Comparison of ENCODE assay signal across 21 cellular contexts in the genomic region with DNA sequence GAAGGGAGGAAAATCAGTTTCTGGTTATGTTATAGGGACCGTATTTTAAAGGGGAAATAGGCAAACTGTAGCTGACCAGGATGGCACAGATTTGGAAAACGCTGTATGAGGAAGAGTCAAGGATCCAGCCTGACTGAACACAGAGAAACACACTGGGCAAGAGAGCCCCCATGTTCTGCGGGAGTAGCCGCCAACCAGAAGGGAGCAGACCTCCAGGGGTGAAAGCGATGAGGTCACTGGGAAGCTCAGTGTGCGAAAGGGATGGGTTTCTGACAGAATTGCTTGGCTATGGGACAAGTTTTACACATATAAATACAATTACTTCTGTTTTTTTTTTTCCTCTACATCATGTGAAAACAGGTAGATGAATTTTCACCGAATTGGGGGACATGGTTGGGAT.
"Had no signal": no experiment of that assay in that cellular context is flagged by ENCODE, and none has a peak within 500 bp of the region (broad histone marks: within the 10 kb centered on the region; RNA-seq: fewer than 3 reads in every experiment).

No MANE protein-coding gene starts in this region.

- H3K27ac Mint-ChIP-seq: naive thymus-derived CD8-positive, alpha-beta T cell; natural killer cell treated with Interleukin-12 subunit alpha and Interleukin-12 subunit beta and Interleukin-15 and Interleukin-18, amount 100 ng/mL, for 72 hours; stimulated activated effector memory CD8-positive, alpha-beta T cell treated with anti-CD3 and anti-CD28 coated beads, Interleukin-12 subunit alpha, Interleukin-12 subunit beta, amount 100 ng/mL, for 72 hours; stimulated activated naive B cell treated with anti-CD40 and anti-IgM and Interleukin-4, amounts not matched to agents 10 μg/mL and 1 μg/mL and 100 μg/mL, for 72 hours; stimulated activated naive CD8-positive, alpha-beta T cell treated with anti-CD3 and anti-CD28 coated beads, Interleukin-15, Interleukin-2, amounts not matched to agents 100 ng/mL and 50 ng/mL, for 24 hours had no signal

- DNase-seq: naive thymus-derived CD8-positive, alpha-beta T cell; nucleus accumbens; pancreas; psoas muscle; right cardiac atrium; right lobe of liver; sigmoid colon; small intestine; stimulated activated CD4-positive, alpha-beta T cell treated with anti-CD3 and anti-CD28 coated beads, Interleukin-15, amount 100 ng/mL, for 24 hours; stimulated activated CD4-positive, alpha-beta T cell treated with anti-CD3 and anti-CD28 coated beads, Interleukin-2, amount 100 ng/mL, for 24 hours; stimulated activated CD4-positive, alpha-beta T cell treated with anti-CD3 and anti-CD28 coated beads, Interleukin-2, amount 100 ng/mL, for 48 hours; stimulated activated CD4-positive, alpha-beta T cell treated with anti-CD3 and anti-CD28 coated beads, Interleukin-4, amount 100 ng/mL, for 24 hours; stimulated activated naive B cell treated with anti-CD40 and anti-IgM and Interleukin-4, amounts not matched to agents 10 μg/mL and 1 μg/mL and 100 μg/mL, for 72 hours; stimulated activated naive CD4-positive, alpha-beta T cell treated with Interleukin-2 at 50 U/mL for 16 hours; stomach; thyroid gland; trophoblast cell; upper lobe of left lung had no signal

- H3K4me1 Mint-ChIP-seq: stimulated activated effector memory CD8-positive, alpha-beta T cell treated with anti-CD3 and anti-CD28 coated beads, Interleukin-12 subunit alpha, Interleukin-12 subunit beta, amount 100 ng/mL, for 72 hours; stimulated activated naive B cell treated with anti-CD40 and anti-IgM and Interleukin-4, amounts not matched to agents 10 μg/mL and 1 μg/mL and 100 μg/mL, for 72 hours had no signal

- H3K9me3 Mint-ChIP-seq: natural killer cell treated with Interleukin-12 subunit alpha and Interleukin-12 subunit beta and Interleukin-15 and Interleukin-18, amount 100 ng/mL, for 72 hours; stimulated activated effector memory CD8-positive, alpha-beta T cell treated with anti-CD3 and anti-CD28 coated beads, Interleukin-12 subunit alpha, Interleukin-12 subunit beta, amount 100 ng/mL, for 72 hours; stimulated activated naive CD8-positive, alpha-beta T cell treated with anti-CD3 and anti-CD28 coated beads, Interleukin-15, Interleukin-2, amounts not matched to agents 100 ng/mL and 50 ng/mL, for 24 hours had no signal

- H3K4me3 Mint-ChIP-seq: naive thymus-derived CD8-positive, alpha-beta T cell; natural killer cell treated with Interleukin-12 subunit alpha and Interleukin-12 subunit beta and Interleukin-15 and Interleukin-18, amount 100 ng/mL, for 72 hours; stimulated activated effector memory CD8-positive, alpha-beta T cell treated with anti-CD3 and anti-CD28 coated beads, Interleukin-12 subunit alpha, Interleukin-12 subunit beta, amount 100 ng/mL, for 72 hours; stimulated activated naive B cell treated with anti-CD40 and anti-IgM and Interleukin-4, amounts not matched to agents 10 μg/mL and 1 μg/mL and 100 μg/mL, for 72 hours; stimulated activated naive CD8-positive, alpha-beta T cell treated with anti-CD3 and anti-CD28 coated beads, Interleukin-15, Interleukin-2, amounts not matched to agents 100 ng/mL and 50 ng/mL, for 24 hours had no signal

- H3K36me3 Mint-ChIP-seq: naive thymus-derived CD8-positive, alpha-beta T cell; natural killer cell treated with Interleukin-12 subunit alpha and Interleukin-12 subunit beta and Interleukin-15 and Interleukin-18, amount 100 ng/mL, for 72 hours; stimulated activated effector memory CD8-positive, alpha-beta T cell treated with anti-CD3 and anti-CD28 coated beads, Interleukin-12 subunit alpha, Interleukin-12 subunit beta, amount 100 ng/mL, for 72 hours had no signal

- ATAC-seq: naive thymus-derived CD8-positive, alpha-beta T cell; natural killer cell treated with Interleukin-12 subunit alpha and Interleukin-12 subunit beta and Interleukin-15 and Interleukin-18, amount 100 ng/mL, for 72 hours; pancreas; psoas muscle; right cardiac atrium; right lobe of liver; stimulated activated effector memory CD8-positive, alpha-beta T cell treated with anti-CD3 and anti-CD28 coated beads, Interleukin-12 subunit alpha, Interleukin-12 subunit beta, amount 100 ng/mL, for 72 hours; stimulated activated naive B cell treated with anti-CD40 and anti-IgM and Interleukin-4, amounts not matched to agents 10 μg/mL and 1 μg/mL and 100 μg/mL, for 72 hours had no signal
